In genomic region chr15:61169904-61170695, GRCh38 we compare ENCODE assay signal across 12 cellular contexts. TPM values are rescaled to one million over a fixed set of nuclear protein-coding genes. Genes with fewer than 3 reads are reported as not detected.
DNase-seq lines count a peak whose midpoint lies in the region; ATAC-seq and TF ChIP-seq lines count a peak whose summit lies in the region.
"Had no signal": no experiment of that assay in that cellular context is flagged by ENCODE, and none has a peak within 500 bp of the region (broad histone marks: within the 10 kb centered on the region; RNA-seq: fewer than 3 reads in every experiment).

No MANE protein-coding gene starts in this region.

- intact Hi-C loops in natural killer cell (cut with micrococcal nuclease), result no loop called here
- intact Hi-C loops in activated T-helper 2 cell treated with anti-CD3 and anti-CD28 coated beads, Interferon-gamma antibody, Interleukin-2, Interleukin-4, amounts not matched to agents 10 μg/mL and 5 μg/mL and 100 μg/mL, durations not matched to agents 14 hours and 24 hours and 36 hours (cut with micrococcal nuclease), result no loop called here

- peaks cover 14 to 30% of the 10 kb centered on the region in 2 donors for H3K27me3 Mint-ChIP-seq in natural killer cell treated with Interleukin-12 subunit alpha and Interleukin-12 subunit beta and Interleukin-15 and Interleukin-18, amount 100 ng/mL, for 72 hours
- H3K27me3 Mint-ChIP-seq in natural killer cell (ENCODE audit: low read depth in 2 of 2) (peaks cover 5 to 36% of the 10 kb centered on the region in 2 donors), chondrocyte (ENCODE audit: low read depth) (no peaks in the 10 kb centered on the region)
- peaks cover 6% of the 10 kb centered on the region for H3K27me3 Mint-ChIP-seq in activated T-helper 2 cell treated with anti-CD3 and anti-CD28 coated beads, Interferon-gamma antibody, Interleukin-2, Interleukin-4, amounts not matched to agents 10 μg/mL and 5 μg/mL and 100 μg/mL, durations not matched to agents 14 hours and 24 hours and 36 hours (ENCODE audit: low read depth)
- peaks cover 19% of the 10 kb centered on the region for H3K27me3 Mint-ChIP-seq in stimulated activated naive CD8-positive, alpha-beta T cell treated with anti-CD3 and anti-CD28 coated beads, Interleukin-15, amount 100 ng/mL, for 72 hours

- H3K4me3 Mint-ChIP-seq in natural killer cell treated with Interleukin-12 subunit alpha and Interleukin-12 subunit beta and Interleukin-15 and Interleukin-18, amount 100 ng/mL, for 72 hours, result peak overlapping the region; percentile 20
- H3K4me3 Mint-ChIP-seq in natural killer cell, result no peak overlapping the region
- no peak overlapping the region for H3K4me3 Mint-ChIP-seq in activated T-helper 2 cell treated with anti-CD3 and anti-CD28 coated beads, Interferon-gamma antibody, Interleukin-2, Interleukin-4, amounts not matched to agents 10 μg/mL and 5 μg/mL and 100 μg/mL, durations not matched to agents 14 hours and 24 hours and 36 hours (ENCODE audit: low read depth)
- H3K4me3 Mint-ChIP-seq in stimulated activated naive CD8-positive, alpha-beta T cell treated with anti-CD3 and anti-CD28 coated beads, Interleukin-15, amount 100 ng/mL, for 72 hours, result peak overlapping the region; percentile 4 to 7
- no peak overlapping the region for H3K4me3 Mint-ChIP-seq in chondrocyte (ENCODE audit: unreplicated experiment)

- peaks cover 12 to 15% of the 10 kb centered on the region in 2 donors for H3K4me1 Mint-ChIP-seq in natural killer cell treated with Interleukin-12 subunit alpha and Interleukin-12 subunit beta and Interleukin-15 and Interleukin-18, amount 100 ng/mL, for 72 hours (ENCODE audit: low read depth in 2 of 2)
- H3K4me1 Mint-ChIP-seq in natural killer cell (peaks cover 9 to 13% of the 10 kb centered on the region in 2 donors), chondrocyte (ENCODE audit: low read depth) (no peaks in the 10 kb centered on the region)
- peaks cover 20% of the 10 kb centered on the region for H3K4me1 Mint-ChIP-seq in activated T-helper 2 cell treated with anti-CD3 and anti-CD28 coated beads, Interferon-gamma antibody, Interleukin-2, Interleukin-4, amounts not matched to agents 10 μg/mL and 5 μg/mL and 100 μg/mL, durations not matched to agents 14 hours and 24 hours and 36 hours (ENCODE audit: low read depth)
- peaks cover 19% of the 10 kb centered on the region for H3K4me1 Mint-ChIP-seq in stimulated activated naive CD8-positive, alpha-beta T cell treated with anti-CD3 and anti-CD28 coated beads, Interleukin-15, amount 100 ng/mL, for 72 hours

- H3K4me3 ChIP-seq in Jurkat, Clone E6-1 (ENCODE audit: low read length), result no peak overlapping the region

- no peak for DNase-seq in natural killer cell treated with Interleukin-12 subunit alpha and Interleukin-12 subunit beta and Interleukin-15 and Interleukin-18, amount 100 ng/mL, for 72 hours (ENCODE audit: low spot score)
- no peak for DNase-seq in natural killer cell
- DNase-seq in Jurkat, Clone E6-1 (ENCODE audit: low read depth, low spot score), result peak; percentile 35
- peak; percentile 22 for DNase-seq in activated T-helper 2 cell treated with anti-CD3 and anti-CD28 coated beads, Interferon-gamma antibody, Interleukin-2, Interleukin-4, amounts not matched to agents 10 μg/mL and 5 μg/mL and 100 μg/mL, durations not matched to agents 14 hours and 24 hours and 36 hours (ENCODE audit: low spot score)
- peak; percentile 2 to 21 for DNase-seq in stimulated activated naive CD8-positive, alpha-beta T cell treated with anti-CD3 and anti-CD28 coated beads, Interleukin-15, amount 100 ng/mL, for 72 hours
- DNase-seq in chondrocyte (ENCODE audit: low spot score), result no peak
- DNase-seq in cerebellar nuclear complex (lab: John Stamatoyannopoulos, UW), result no peak
- DNase-seq: activated CD8-positive, alpha-beta memory T cell treated with anti-CD3 and anti-CD28 coated beads, Interleukin-2, amount 50 U/mL, for 48 hours; BE2C; NCI-H1092 had no signal

- TF ChIP-seq CTCF in natural killer cell (IDR thresholded peaks at IDR 0.05) (no peak), chondrocyte (IDR thresholded peaks at IDR 0.05) (no peak)

- H3K27ac Mint-ChIP-seq in natural killer cell treated with Interleukin-12 subunit alpha and Interleukin-12 subunit beta and Interleukin-15 and Interleukin-18, amount 100 ng/mL, for 72 hours, result peak overlapping the region in 1 of 2 donors; percentile 3
- H3K27ac Mint-ChIP-seq in natural killer cell, result no peak overlapping the region
- H3K27ac Mint-ChIP-seq in activated T-helper 2 cell treated with anti-CD3 and anti-CD28 coated beads, Interferon-gamma antibody, Interleukin-2, Interleukin-4, amounts not matched to agents 10 μg/mL and 5 μg/mL and 100 μg/mL, durations not matched to agents 14 hours and 24 hours and 36 hours, result peak overlapping the region; percentile 10
- peak overlapping the region; percentile 3 to 78 for H3K27ac Mint-ChIP-seq in stimulated activated naive CD8-positive, alpha-beta T cell treated with anti-CD3 and anti-CD28 coated beads, Interleukin-15, amount 100 ng/mL, for 72 hours
- H3K27ac Mint-ChIP-seq in chondrocyte (ENCODE audit: unreplicated experiment), result no peak overlapping the region

- H3K9me3 Mint-ChIP-seq in natural killer cell treated with Interleukin-12 subunit alpha and Interleukin-12 subunit beta and Interleukin-15 and Interleukin-18, amount 100 ng/mL, for 72 hours, result no peaks in the 10 kb centered on the region
- H3K9me3 Mint-ChIP-seq in natural killer cell (peaks cover 0 to 3% of the 10 kb centered on the region in 2 donors), chondrocyte (ENCODE audit: low read depth) (peaks cover 3% of the 10 kb centered on the region)
- peaks cover 5% of the 10 kb centered on the region for H3K9me3 Mint-ChIP-seq in activated T-helper 2 cell treated with anti-CD3 and anti-CD28 coated beads, Interferon-gamma antibody, Interleukin-2, Interleukin-4, amounts not matched to agents 10 μg/mL and 5 μg/mL and 100 μg/mL, durations not matched to agents 14 hours and 24 hours and 36 hours
- H3K9me3 Mint-ChIP-seq in stimulated activated naive CD8-positive, alpha-beta T cell treated with anti-CD3 and anti-CD28 coated beads, Interleukin-15, amount 100 ng/mL, for 72 hours, result peaks cover 0 to 4% of the 10 kb centered on the region in 2 donors

- peak in 1 of 2 donors; percentile 69 for ATAC-seq in natural killer cell treated with Interleukin-12 subunit alpha and Interleukin-12 subunit beta and Interleukin-15 and Interleukin-18, amount 100 ng/mL, for 72 hours
- ATAC-seq in natural killer cell (no peak), GM21576 (IDR thresholded peaks at IDR 0.05; ENCODE audit: unreplicated experiment) (no peak)
- ATAC-seq in stimulated activated naive CD8-positive, alpha-beta T cell treated with anti-CD3 and anti-CD28 coated beads, Interleukin-15, amount 100 ng/mL, for 72 hours, result peak; percentile 85
- ATAC-seq: Right ventricle myocardium inferior had no signal

- no peaks in the 10 kb centered on the region for H3K36me3 Mint-ChIP-seq in natural killer cell treated with Interleukin-12 subunit alpha and Interleukin-12 subunit beta and Interleukin-15 and Interleukin-18, amount 100 ng/mL, for 72 hours
- H3K36me3 Mint-ChIP-seq in natural killer cell (no peaks in the 10 kb centered on the region), chondrocyte (ENCODE audit: low read depth) (peaks cover 1% of the 10 kb centered on the region)
- H3K36me3 Mint-ChIP-seq in activated T-helper 2 cell treated with anti-CD3 and anti-CD28 coated beads, Interferon-gamma antibody, Interleukin-2, Interleukin-4, amounts not matched to agents 10 μg/mL and 5 μg/mL and 100 μg/mL, durations not matched to agents 14 hours and 24 hours and 36 hours (ENCODE audit: low read depth), result no peaks in the 10 kb centered on the region

RNA-seq across cellular contexts. Expression of gene RORA, which starts 59.0 kb away (rescaled TPM):
- 100 to 1,000 TPM; 109 to 136 TPM for total RNA-seq in natural killer cell treated with Interleukin-12 subunit alpha and Interleukin-12 subunit beta and Interleukin-15 and Interleukin-18, amount 100 ng/mL, for 72 hours
- total RNA-seq in natural killer cell (100 to 1,000 TPM; 162 to 211 (median 163) TPM), chondrocyte (12.9 to 22.7 TPM (median 13.7 TPM) in 3 replicates)
- 4.6 TPM for polyA plus RNA-seq in Jurkat, Clone E6-1 (2012; ENCODE audit: insufficient read depth, insufficient read length)
- total RNA-seq in activated T-helper 2 cell treated with anti-CD3 and anti-CD28 coated beads, Interferon-gamma antibody, Interleukin-2, Interleukin-4, amounts not matched to agents 10 μg/mL and 5 μg/mL and 100 μg/mL, durations not matched to agents 14 hours and 24 hours and 36 hours, result 8.5 and 9.8 TPM in 2 replicates

Comparison
In these comparisons a context has a peak if more than half of its experiments do, and no peak if none do; other contexts are left out.
1. H3K4me3 Mint-ChIP-seq: peak in natural killer cell treated with Interleukin-12 subunit alpha and Interleukin-12 subunit beta and Interleukin-15 and Interleukin-18, amount 100 ng/mL, for 72 hours (single experiment) and stimulated activated naive CD8-positive, alpha-beta T cell treated with anti-CD3 and anti-CD28 coated beads, Interleukin-15, amount 100 ng/mL, for 72 hours (2 of 2); none in natural killer cell (single experiment), activated T-helper 2 cell treated with anti-CD3 and anti-CD28 coated beads, Interferon-gamma antibody, Interleukin-2, Interleukin-4, amounts not matched to agents 10 μg/mL and 5 μg/mL and 100 μg/mL, durations not matched to agents 14 hours and 24 hours and 36 hours (single experiment) and chondrocyte (single experiment).
2. DNase-seq: peak in Jurkat, Clone E6-1 (single experiment), activated T-helper 2 cell treated with anti-CD3 and anti-CD28 coated beads, Interferon-gamma antibody, Interleukin-2, Interleukin-4, amounts not matched to agents 10 μg/mL and 5 μg/mL and 100 μg/mL, durations not matched to agents 14 hours and 24 hours and 36 hours (single experiment) and stimulated activated naive CD8-positive, alpha-beta T cell treated with anti-CD3 and anti-CD28 coated beads, Interleukin-15, amount 100 ng/mL, for 72 hours (2 of 2); none in natural killer cell treated with Interleukin-12 subunit alpha and Interleukin-12 subunit beta and Interleukin-15 and Interleukin-18, amount 100 ng/mL, for 72 hours (single experiment), natural killer cell (single experiment), chondrocyte (single experiment) and cerebellar nuclear complex (0 of 2).
3. H3K27ac Mint-ChIP-seq: peak in activated T-helper 2 cell treated with anti-CD3 and anti-CD28 coated beads, Interferon-gamma antibody, Interleukin-2, Interleukin-4, amounts not matched to agents 10 μg/mL and 5 μg/mL and 100 μg/mL, durations not matched to agents 14 hours and 24 hours and 36 hours (single experiment) and stimulated activated naive CD8-positive, alpha-beta T cell treated with anti-CD3 and anti-CD28 coated beads, Interleukin-15, amount 100 ng/mL, for 72 hours (2 of 2); none in natural killer cell (0 of 2) and chondrocyte (single experiment).